ENCODE assay signal across 23 cellular contexts in genomic region chr11:47366020-47366490, GRCh38. TPM values are rescaled to one million over a fixed set of nuclear protein-coding genes. Genes with fewer than 3 reads are reported as not detected.
DNase-seq lines count a peak whose midpoint lies in the region; ATAC-seq, FAIRE-seq and TF ChIP-seq lines count a peak whose summit lies in the region.
"Had no signal": no experiment of that assay in that cellular context is flagged by ENCODE, and none has a peak within 500 bp of the region (broad histone marks: within the 10 kb centered on the region; RNA-seq: fewer than 3 reads in every experiment).

No MANE protein-coding gene starts in this region.

- H2AFZ ChIP-seq in K562 (ENCODE audit: low read depth, low read length) = peak overlapping the region; percentile 63

- H3K36me3 Mint-ChIP-seq in stimulated activated memory B cell treated with anti-CD40 and anti-IgM and Interleukin-4, amounts not matched to agents 10 μg/mL and 1 μg/mL and 100 μg/mL, for 72 hours = peaks cover 52% of the 10 kb centered on the region
- H3K36me3 Mint-ChIP-seq in HFFc6 (ENCODE audit: low read depth) = no peaks in the 10 kb centered on the region

- POLR2A ChIA-PET in K562 (lab: Yijun Ruan, JAX) = no interaction called here

- 14% methylated on average over 1 of the region's 1 CpG for WGBS in K562 (ENCODE audit: insufficient coverage, low coverage, missing lambda C conversion rate)

- peak overlapping the region; percentile 84 for H3K27ac Mint-ChIP-seq in stimulated activated memory B cell treated with anti-CD40 and anti-IgM and Interleukin-4, amounts not matched to agents 10 μg/mL and 1 μg/mL and 100 μg/mL, for 72 hours
- H3K27ac Mint-ChIP-seq in HFFc6 = no peak overlapping the region
- H3K27ac Mint-ChIP-seq: CD4-positive, alpha-beta T cell had no signal

- peaks cover 10 to 20% of the 10 kb centered on the region in 2 experiments; a peak in 4 of 5 replicates for H3K4me1 ChIP-seq in K562 (replicated peaks in 1 of 2; ENCODE audit: control insufficient read depth in 2 of 2, insufficient read depth in 2 of 2, low read length in 2 of 2)

- CTCF ChIA-PET in K562 (lab: Yijun Ruan, JAX; ENCODE audit: low intra/inter-chr PET ratio) = no interaction called here

- no peak for TF ChIP-seq POLR2A in GM12891 (IDR thresholded peaks at IDR 0.05; ENCODE audit: low read depth, low read length)
- no peak for TF ChIP-seq POLR2A in K562 (conservative IDR thresholded peaks at IDR 0.05)

- H3K27me3 Mint-ChIP-seq in stimulated activated memory B cell treated with anti-CD40 and anti-IgM and Interleukin-4, amounts not matched to agents 10 μg/mL and 1 μg/mL and 100 μg/mL, for 72 hours = no peaks in the 10 kb centered on the region
- H3K27me3 Mint-ChIP-seq in HFFc6 (ENCODE audit: insufficient read depth) = peaks cover 16% of the 10 kb centered on the region
- H3K27me3 Mint-ChIP-seq: CD4-positive, alpha-beta T cell had no signal

- in situ Hi-C loops in K562 (cut with MboI) = no loop called here

- peak overlapping the region; percentile 25; the same call in 1 of the 2 replicates for H3K4me2 ChIP-seq in K562 (ENCODE audit: insufficient read depth, low read length)

- no peaks in the 10 kb centered on the region for H3K27me3 ChIP-seq in K562 (ENCODE audit: control insufficient read depth in 2 of 2, insufficient read depth in 2 of 2, low read length in 2 of 2)

- TF ChIP-seq CTCF in K562 (IDR thresholded peaks at IDR 0.05 in 2 of 3, conservative IDR thresholded peaks at IDR 0.05 in 1 of 3; ENCODE audit: insufficient read depth in 2 of 3, low read depth in 1 of 3, low read length in 3 of 3) = no peak
- no peak for TF ChIP-seq CTCF in HFFc6 (IDR thresholded peaks at IDR 0.05)

- H4K20me1 ChIP-seq in K562 (replicated peaks; ENCODE audit: control insufficient read depth, insufficient read depth, low read length) = no peaks in the 10 kb centered on the region

- 0 out of 3 replicates have a peak overlapping the region, but pooled peaks have one; percentile 44 for H3K27ac ChIP-seq in K562 (ENCODE audit: extremely low read depth, low read depth, low read length)

- H3K9me1 ChIP-seq in K562 (ENCODE audit: control insufficient read depth, insufficient read depth, low read length) = peaks cover 2% of the 10 kb centered on the region

- H3K4me3 ChIP-seq in K562 = no peak overlapping the region

- peaks cover 3% of the 10 kb centered on the region for H3K9me3 Mint-ChIP-seq in stimulated activated memory B cell treated with anti-CD40 and anti-IgM and Interleukin-4, amounts not matched to agents 10 μg/mL and 1 μg/mL and 100 μg/mL, for 72 hours
- H3K9me3 Mint-ChIP-seq in HFFc6 = no peaks in the 10 kb centered on the region
- H3K9me3 Mint-ChIP-seq: CD4-positive, alpha-beta T cell had no signal

- intact Hi-C loops in K562 (cut with micrococcal nuclease) = no loop called here

- BruUV-seq in K562 (replicated peaks; lab: Mats Ljungman, UMichigan) = no TSS peak

- no peaks in the 10 kb centered on the region for H3K9me3 ChIP-seq in K562 (replicated peaks; ENCODE audit: control insufficient read depth, insufficient read depth, low read depth, low read length)

- H3K9ac ChIP-seq in K562 (ENCODE audit: insufficient read depth in 1 of 2, low read depth in 2 of 2, low read length in 2 of 2) = peak overlapping the region in 1 of 2 experiments; percentile 23; a peak in 1 of 4 replicates

- no peaks in the 10 kb centered on the region for H3K79me2 ChIP-seq in K562 (ENCODE audit: control insufficient read depth, insufficient read depth, low read length)

- ATAC-seq in HG02885 (IDR thresholded peaks at IDR 0.05; ENCODE audit: poor library complexity, unreplicated experiment) (peak; percentile 43), K562 (peak; percentile 60)
- peak; percentile 94 for ATAC-seq in stimulated activated memory B cell treated with anti-CD40 and anti-IgM and Interleukin-4, amounts not matched to agents 10 μg/mL and 1 μg/mL and 100 μg/mL, for 72 hours

- peak overlapping the region; percentile 50 for H3K4me3 Mint-ChIP-seq in stimulated activated memory B cell treated with anti-CD40 and anti-IgM and Interleukin-4, amounts not matched to agents 10 μg/mL and 1 μg/mL and 100 μg/mL, for 72 hours
- H3K4me3 Mint-ChIP-seq in HFFc6 = no peak overlapping the region
- H3K4me3 Mint-ChIP-seq: CD4-positive, alpha-beta T cell had no signal

- H3K36me3 ChIP-seq in K562 (ENCODE audit: control insufficient read depth, insufficient read depth, low read length) = no peaks in the 10 kb centered on the region

- TF ChIP-seq EP300 in K562 (IDR thresholded peaks at IDR 0.05; ENCODE audit: low read length) = peak; percentile 34; the same call in 1 of the 2 replicates

- no peak for TF ChIP-seq RAD21 in K562 (CRISPR knock-in tag; conservative IDR thresholded peaks at IDR 0.05 in 1 of 2, IDR thresholded peaks at IDR 0.05 in 1 of 2)

- FAIRE-seq in GM12891 (lab: Jason Lieb, UNC) (no peak), K562 (lab: Jason Lieb, UNC) (peak; percentile 83)
- FAIRE-seq: H1, HTR-8/SVneo had no signal

- DNase-seq in GM12891 (ENCODE audit: insufficient read length, low spot score) = no peak
- DNase-seq in K562 (ENCODE audit: extremely low read depth in 1 of 4, low spot score in 3 of 4) = peak; percentile 67 to 73 (median 70)
- DNase-seq in putamen (ENCODE audit: low spot score) = no peak
- DNase-seq in SHP77 treated with DMSO at 0.1 percent for 48 hours (lab: John Stamatoyannopoulos, UW) = no peak
- no peak for DNase-seq in NCI-H2081 treated with DMSO at 0.1 percent for 48 hours (lab: John Stamatoyannopoulos, UW)
- DNase-seq in HFFc6 = no peak
- DNase-seq: ACHN; CD4-positive, alpha-beta T cell; GF-D8; IMR-90; NCI-H1105 treated with DMSO at 0.1 percent for 48 hours; NCI-H1694 treated with DMSO at 0.1 percent for 48 hours; NCI-H2107; NCI-H510A; NCI-H774; OCI-M1 had no signal

- H3K4me1 Mint-ChIP-seq in stimulated activated memory B cell treated with anti-CD40 and anti-IgM and Interleukin-4, amounts not matched to agents 10 μg/mL and 1 μg/mL and 100 μg/mL, for 72 hours = peaks cover 61% of the 10 kb centered on the region
- H3K4me1 Mint-ChIP-seq in HFFc6 (ENCODE audit: low read depth) = no peaks in the 10 kb centered on the region

RNA-seq across cellular contexts. Expression of gene SPI1, which starts 12.3 kb away (rescaled TPM):
- polyA plus RNA-seq in GM12891 (2012; ENCODE audit: low read depth, missing spikeins) = 11.8 TPM
- total RNA-seq in K562 (2011; cell fraction: chromatin; rRNA removed; ENCODE audit: low replicate concordance) = 12.0 and 16.1 TPM in 2 replicates
- 11.0 and 11.2 TPM in 2 replicates for total RNA-seq in K562 (2011; cell fraction: nucleolus; rRNA removed)
- total RNA-seq in K562 (2011; cell fraction: nucleoplasm; rRNA removed) = 18.0 and 31.5 TPM in 2 replicates
- total RNA-seq in K562 (2014; rRNA removed) (23.4 and 32.6 TPM in 2 replicates), K562 (2014; rRNA removed; fragmentation: Illumina TruSeq; extraction: Trizol) (2.8 and 3.2 TPM in 2 replicates), K562 (2015; rRNA removed; fragmentation: Illumina TruSeq; extraction: Trizol) (10.3 and 12.5 TPM in 2 replicates), K562 (2021) (30.7 and 33.7 TPM in 2 replicates)
- polyA plus RNA-seq in K562 (2011; rRNA removed) (8.6 and 28.6 TPM in 2 replicates), K562 (2014; fragmentation: Illumina TruSeq; extraction: Trizol) (16.0 and 32.1 TPM in 2 replicates), K562 (2014; fragmentation: Nextera tagmentation; extraction: Ambion mirVana) (under 1 TPM; 0.10 to 0.11 TPM), K562 (2014; rRNA removed) (16.2 and 21.9 TPM in 2 replicates)
- polyA plus RNA-seq in K562 (2011; cell fraction: cytosol; rRNA removed) = 28.0 and 35.1 TPM in 2 replicates
- polyA plus RNA-seq in K562 (2011; cell fraction: nucleus; rRNA removed) = 24.3 and 25.6 TPM in 2 replicates
- 20.6 and 54.3 TPM in 2 replicates for polyA plus RNA-seq in K562 (2012)
- 21.0 and 25.6 TPM in 2 replicates for polyA minus RNA-seq in K562 (2011; rRNA and poly(A)+ RNA removed)
- polyA minus RNA-seq in K562 (2011; cell fraction: cytosol; rRNA and poly(A)+ RNA removed) = 22.7 and 32.9 TPM in 2 replicates
- polyA minus RNA-seq in K562 (2011; cell fraction: nucleus; rRNA and poly(A)+ RNA removed) = 6.5 and 12.0 TPM in 2 replicates
- not detected for total RNA-seq in HFFc6 (2021; fragmentation: NEBNext Ultra II Directional; extraction: Animal tissue kit (Norgen Biotek cat#: 25700))
- total RNA-seq: H1; IMR-90; LHCN-M2; RPMI7951; T-helper 1 cell treated with Interleukin-12 subunit alpha and Interleukin-12 subunit beta and Interleukin-4 antibody, amounts not matched to agents 30 ng/mL and 1 ng/mL, for 36 hours had no signal
- polyA plus RNA-seq: IMR-90 had no signal

RNA-seq across cellular contexts. Expression of gene MYBPC3, which starts 13.6 kb away (rescaled TPM):
- not detected for polyA plus RNA-seq in GM12891 (2012; ENCODE audit: low read depth, missing spikeins)
- 0.12 TPM in 1 of 2 replicates, not detected in the other for total RNA-seq in K562 (2011; cell fraction: chromatin; rRNA removed; ENCODE audit: low replicate concordance)
- total RNA-seq in K562 (2011; cell fraction: nucleolus; rRNA removed) = 0.13 TPM in 1 of 2 replicates, not detected in the other
- total RNA-seq in K562 (2011; cell fraction: nucleoplasm; rRNA removed) = 0.07 TPM in 1 of 2 replicates, not detected in the other
- total RNA-seq in K562 (2014; rRNA removed) = not detected in 2 replicates
- total RNA-seq in K562 (2014; rRNA removed; fragmentation: Illumina TruSeq; extraction: Trizol) = not detected in 2 replicates
- total RNA-seq in K562 (2015; rRNA removed; fragmentation: Illumina TruSeq; extraction: Trizol) = not detected in 2 replicates
- not detected in 2 replicates for total RNA-seq in K562 (2021)
- polyA plus RNA-seq in K562 (2011; rRNA removed) = 0.07 TPM in 1 of 2 replicates, not detected in the other
- 0.03 and 0.04 TPM in 2 replicates for polyA plus RNA-seq in K562 (2011; cell fraction: cytosol; rRNA removed)
- polyA plus RNA-seq in K562 (2011; cell fraction: nucleus; rRNA removed) = 0.13 and 0.31 TPM in 2 replicates
- 0.06 TPM in 1 of 2 replicates, not detected in the other for polyA plus RNA-seq in K562 (2012)
- not detected in 2 replicates for polyA plus RNA-seq in K562 (2014; fragmentation: Illumina TruSeq; extraction: Trizol)
- polyA plus RNA-seq in K562 (2014; fragmentation: Nextera tagmentation; extraction: Ambion mirVana) = not detected
- 0.01 TPM in 1 of 2 replicates, not detected in the other for polyA plus RNA-seq in K562 (2014; rRNA removed)
- not detected in 2 replicates for polyA minus RNA-seq in K562 (2011; rRNA and poly(A)+ RNA removed)
- polyA minus RNA-seq in K562 (2011; cell fraction: cytosol; rRNA and poly(A)+ RNA removed) = not detected in 2 replicates
- polyA minus RNA-seq in K562 (2011; cell fraction: nucleus; rRNA and poly(A)+ RNA removed) = not detected in 2 replicates
- not detected for total RNA-seq in HFFc6 (2021; fragmentation: NEBNext Ultra II Directional; extraction: Animal tissue kit (Norgen Biotek cat#: 25700))
- total RNA-seq: CD4-positive, alpha-beta T cell; H1; IMR-90; LHCN-M2; RPMI7951; T-helper 1 cell treated with Interleukin-12 subunit alpha and Interleukin-12 subunit beta and Interleukin-4 antibody, amounts not matched to agents 30 ng/mL and 1 ng/mL, for 36 hours had no signal
- polyA plus RNA-seq: IMR-90 had no signal

RNA-seq across cellular contexts. Expression of gene SLC39A13, which starts 42.3 kb away (rescaled TPM):
- 9.2 TPM for polyA plus RNA-seq in GM12891 (2012; ENCODE audit: low read depth, missing spikeins)
- 14.7 and 58.9 TPM in 2 replicates for total RNA-seq in K562 (2011; cell fraction: chromatin; rRNA removed; ENCODE audit: low replicate concordance)
- total RNA-seq in K562 (2011; cell fraction: nucleolus; rRNA removed) = 52.1 and 58.4 TPM in 2 replicates
- total RNA-seq in K562 (2011; cell fraction: nucleoplasm; rRNA removed) = 29.8 and 30.5 TPM in 2 replicates
- 9.5 and 14.0 TPM in 2 replicates for total RNA-seq in K562 (2014; rRNA removed)
- 0.61 and 1.3 TPM in 2 replicates for total RNA-seq in K562 (2014; rRNA removed; fragmentation: Illumina TruSeq; extraction: Trizol)
- total RNA-seq in K562 (2015; rRNA removed; fragmentation: Illumina TruSeq; extraction: Trizol) = 3.2 TPM in 2 replicates
- 10.9 TPM in 2 replicates for total RNA-seq in K562 (2021)
- 6.7 and 10.2 TPM in 2 replicates for polyA plus RNA-seq in K562 (2011; rRNA removed)
- polyA plus RNA-seq in K562 (2011; cell fraction: cytosol; rRNA removed) = 11.1 and 20.7 TPM in 2 replicates
- polyA plus RNA-seq in K562 (2011; cell fraction: nucleus; rRNA removed) = 75.5 and 90.8 TPM in 2 replicates
- polyA plus RNA-seq in K562 (2012) = 7.4 and 23.7 TPM in 2 replicates
- polyA plus RNA-seq in K562 (2014; fragmentation: Illumina TruSeq; extraction: Trizol) = 2.8 and 7.3 TPM in 2 replicates
- under 1 TPM; 0.17 to 0.24 TPM for polyA plus RNA-seq in K562 (2014; fragmentation: Nextera tagmentation; extraction: Ambion mirVana)
- 14.4 and 15.9 TPM in 2 replicates for polyA plus RNA-seq in K562 (2014; rRNA removed)
- 1.3 and 1.6 TPM in 2 replicates for polyA minus RNA-seq in K562 (2011; rRNA and poly(A)+ RNA removed)
- 3.2 and 7.4 TPM in 2 replicates for polyA minus RNA-seq in K562 (2011; cell fraction: cytosol; rRNA and poly(A)+ RNA removed)
- 10.1 and 12.0 TPM in 2 replicates for polyA minus RNA-seq in K562 (2011; cell fraction: nucleus; rRNA and poly(A)+ RNA removed)
- total RNA-seq in HFFc6 (2021; fragmentation: NEBNext Ultra II Directional; extraction: Animal tissue kit (Norgen Biotek cat#: 25700)) = 100 to 1,000 TPM in 2 of 6 experiments, 10 to 100 TPM in 4; 78.2 to 126 (median 86.4) TPM

Comparison
In these comparisons a context has a peak if more than half of its experiments do, and no peak if none do; other contexts are left out.
1. DNase-seq: peak in K562 (4 of 4); none in GM12891 (single experiment), putamen (single experiment), SHP77 treated with DMSO at 0.1 percent for 48 hours (single experiment), NCI-H2081 treated with DMSO at 0.1 percent for 48 hours (single experiment) and HFFc6 (single experiment).
2. ATAC-seq: peak in every context shown above with its lines; median percentile 94 in stimulated activated memory B cell treated with anti-CD40 and anti-IgM and Interleukin-4, amounts not matched to agents 10 μg/mL and 1 μg/mL and 100 μg/mL, for 72 hours; 60 in K562; 43 in HG02885.